In genomic region chr4:181670506-181670905, GRCh38 we compare ENCODE assay signal across 20 cellular contexts.
"Had no signal": no experiment of that assay in that cellular context is flagged by ENCODE, and none has a peak within 500 bp of the region (broad histone marks: within the 10 kb centered on the region; RNA-seq: fewer than 3 reads in every experiment).

No MANE protein-coding gene starts in this region.

- DNase-seq: activated CD4-positive, alpha-beta T cell treated with anti-CD3 and anti-CD28 coated beads for 4 hours; activated CD4-positive, alpha-beta T cell treated with anti-CD3 and anti-CD28 coated beads, Interleukin-2, amount 50 U/mL, for 4 hours; activated CD8-positive, alpha-beta memory T cell treated with anti-CD3 and anti-CD28 coated beads, Interleukin-2, amount 50 U/mL, for 48 hours; activated CD8-positive, alpha-beta T cell treated with anti-CD3 and anti-CD28 coated beads, Interleukin-2, amount 10 ng/mL, durations not matched to agents 7 days and 5 days; activated naive CD4-positive, alpha-beta T cell treated with anti-CD3 and anti-CD28 coated beads, Interleukin-2, amount 50 U/mL, for 16 hours; activated naive CD8-positive, alpha-beta T cell treated with anti-CD3 and anti-CD28 coated beads, Interleukin-2, amount 10 ng/mL, durations not matched to agents 7 days and 5 days; activated T-cell treated with anti-CD3 and anti-CD28 coated beads, Interleukin-2, amount 50 U/mL, for 1 hour; adrenal gland; anterior cingulate cortex; central memory CD4-positive, alpha-beta T cell; MG63; MV-4-11; NCI-H1694 treated with DMSO at 0.1 percent for 48 hours; NCI-H2029 treated with DMSO at 0.1 percent for 48 hours; NCI-H446; NCI-H524; NCI-H82; Peyer's patch; Right ventricle myocardium superior had no signal

- ATAC-seq: activated CD4-positive, CD25-positive, alpha-beta regulatory T cell treated with anti-CD3 and anti-CD28 coated beads, Interleukin-2, amount 50 U/mL, for 24 hours; activated CD8-positive, alpha-beta T cell treated with anti-CD3 and anti-CD28 coated beads, Interleukin-2, amount 10 ng/mL, durations not matched to agents 7 days and 5 days had no signal
